Comparison of ENCODE assay signal across 8 cellular contexts in the genomic region with DNA sequence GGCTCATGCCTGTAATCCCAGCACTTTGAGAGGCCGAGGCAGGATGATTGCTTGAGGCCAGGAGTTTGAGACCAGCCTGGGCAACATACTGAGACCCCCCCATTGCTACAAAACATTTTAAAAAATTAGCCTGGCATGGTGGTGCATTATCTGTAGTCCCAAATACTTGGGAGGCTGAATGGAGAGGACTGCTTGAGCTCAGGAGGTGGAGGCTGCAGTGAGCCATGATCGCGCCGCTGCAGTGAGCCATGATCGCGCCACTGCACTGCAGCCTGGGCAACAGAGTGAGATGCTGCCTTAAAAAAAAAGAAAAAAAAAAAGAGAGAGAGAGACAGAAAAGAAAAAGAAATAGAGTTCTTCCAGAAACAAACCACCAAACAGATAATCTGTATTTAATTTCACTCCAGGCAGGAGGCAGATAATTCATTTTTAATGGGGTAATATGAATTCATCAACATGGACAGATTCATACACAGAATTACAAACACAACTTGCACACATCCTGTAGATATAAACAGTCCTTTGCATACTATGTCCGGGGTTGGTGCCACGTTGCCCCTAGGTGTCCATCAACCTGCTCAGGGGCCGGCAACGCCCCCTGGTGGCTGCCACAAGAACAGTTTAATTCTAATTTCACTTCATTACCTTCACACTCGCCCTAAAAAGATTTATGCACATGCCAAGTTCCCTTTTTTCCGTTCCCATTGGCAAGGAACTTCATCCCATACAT. TPM values are rescaled to one million over a fixed set of nuclear protein-coding genes. Genes with fewer than 3 reads are reported as not detected.
DNase-seq lines count a peak whose midpoint lies in the region; ATAC-seq and TF ChIP-seq lines count a peak whose summit lies in the region.

No MANE protein-coding gene starts in this region.

- in situ Hi-C loops in KBM-7 (cut with MboI; ENCODE audit: low pct_unique_long_range_greater_than_20kb, low sequenced_read_pairs) = loop anchor here (25.0 kb wide), 2 partner anchors 247 to 772 kb away; no protein-coding TSS in a partner anchor

- no peak overlapping the region for H3K9ac ChIP-seq in smooth muscle cell (ENCODE audit: low read depth)

- no peaks in the 10 kb centered on the region for H4K20me1 ChIP-seq in smooth muscle cell (ENCODE audit: low read depth)

- H3K36me3 Mint-ChIP-seq in activated naive CD4-positive, alpha-beta T cell treated with anti-CD3 and anti-CD28 coated beads, Interleukin-2, amount 10 ng/mL, durations not matched to agents 7 days and 5 days = no peaks in the 10 kb centered on the region

- intact Hi-C loops in heart right ventricle (cut with DNase I) = loop anchor here in 8 of 10 donors (2.0 to 10.0 kb wide), 6 partner anchors 67 to 749 kb away; partner anchors contain the start of gene LRP6 (in 1 of the 8)

- no peaks in the 10 kb centered on the region for H3K9me3 Mint-ChIP-seq in activated naive CD4-positive, alpha-beta T cell treated with anti-CD3 and anti-CD28 coated beads, Interleukin-2, amount 10 ng/mL, durations not matched to agents 7 days and 5 days

- H3K27ac ChIP-seq in SJSA1 (no peak overlapping the region), heart right ventricle (peak overlapping the region in 2 of 10 donors; percentile 29 to 45), smooth muscle cell (ENCODE audit: low read depth) (no peak overlapping the region)

- no peak overlapping the region for H3K4me3 Mint-ChIP-seq in activated naive CD4-positive, alpha-beta T cell treated with anti-CD3 and anti-CD28 coated beads, Interleukin-2, amount 10 ng/mL, durations not matched to agents 7 days and 5 days

- no peak overlapping the region for H3K4me3 ChIP-seq in SJSA1
- H3K4me3 ChIP-seq in heart right ventricle = no peak overlapping the region
- H3K4me3 ChIP-seq in smooth muscle cell = no peak overlapping the region

- no peaks in the 10 kb centered on the region for H3F3A ChIP-seq in smooth muscle cell (ENCODE audit: low read depth)

- CTCF ChIA-PET in activated naive CD4-positive, alpha-beta T cell treated with anti-CD3 and anti-CD28 coated beads, Interleukin-2, amount 10 ng/mL, durations not matched to agents 7 days and 5 days (lab: Charles Lee) = interaction anchor here (0.6 to 3.5 kb wide), 14 partner anchors 9 to 757 kb away, joined by 3 to 23 read pairs (median 3); partner anchors contain the start of genes BORCS5 and MANSC1

- H3K27ac Mint-ChIP-seq in activated naive CD4-positive, alpha-beta T cell treated with anti-CD3 and anti-CD28 coated beads, Interleukin-2, amount 10 ng/mL, durations not matched to agents 7 days and 5 days = no peak overlapping the region

- no peaks in the 10 kb centered on the region for H3K79me2 ChIP-seq in smooth muscle cell (ENCODE audit: low read depth)

- H3K27me3 ChIP-seq in SJSA1 (replicated peaks) (no peaks in the 10 kb centered on the region), heart right ventricle (no peaks in the 10 kb centered on the region), smooth muscle cell (ENCODE audit: low read depth) (no peaks in the 10 kb centered on the region)

- no peaks in the 10 kb centered on the region for H3K36me3 ChIP-seq in SJSA1
- peaks cover 0 to 26% (median 0%) of the 10 kb centered on the region in 9 donors for H3K36me3 ChIP-seq in heart right ventricle
- no peaks in the 10 kb centered on the region for H3K36me3 ChIP-seq in smooth muscle cell (ENCODE audit: low read depth)

- peak; percentile 21 to 65 (median 54) for ATAC-seq in heart right ventricle
- ATAC-seq in HG03457 (IDR thresholded peaks at IDR 0.05; ENCODE audit: unreplicated experiment) = no peak

- H2AFZ ChIP-seq in smooth muscle cell (ENCODE audit: low read depth) = no peak overlapping the region

- WGBS in heart right ventricle, 2 donors = 43 to 47% methylated on average over 12 of the region's 12 CpGs
- WGBS in smooth muscle cell (ENCODE audit: low lambda C conversion rate) = 52% methylated on average over 12 of the region's 12 CpGs

- no peaks in the 10 kb centered on the region for H3K9me3 ChIP-seq in SJSA1 (replicated peaks)
- H3K9me3 ChIP-seq in heart right ventricle = no peaks in the 10 kb centered on the region
- H3K9me3 ChIP-seq in smooth muscle cell (replicated peaks; ENCODE audit: low read depth) = no peaks in the 10 kb centered on the region

- no peak overlapping the region for H3K4me2 ChIP-seq in smooth muscle cell

- peaks cover 31% of the 10 kb centered on the region for H3K4me1 Mint-ChIP-seq in activated naive CD4-positive, alpha-beta T cell treated with anti-CD3 and anti-CD28 coated beads, Interleukin-2, amount 10 ng/mL, durations not matched to agents 7 days and 5 days

- H3K4me1 ChIP-seq in SJSA1 (replicated peaks) (peaks cover 14% of the 10 kb centered on the region), heart right ventricle (peaks cover 0 to 30% (median 19%) of the 10 kb centered on the region in 9 donors), smooth muscle cell (ENCODE audit: low read depth) (peaks cover 5% of the 10 kb centered on the region)

- DNase-seq in NK-92 treated with Interleukin-12 subunit alpha and Interleukin-12 subunit beta, amount 100 ng/mL, for 24 hours (lab: John Stamatoyannopoulos, UW) = peak; percentile 18
- DNase-seq in NK-92 (lab: John Stamatoyannopoulos, UW; ENCODE audit: unreplicated experiment) (no peak), KBM-7 (peak; percentile 75), SJSA1 (ENCODE audit: low read depth in 1 of 2, low spot score in 2 of 2) (peak; percentile 30 to 63), heart right ventricle (peak; percentile 32 to 51), smooth muscle cell (lab: John Stamatoyannopoulos, UW; ENCODE audit: unreplicated experiment) (no peak)
- DNase-seq in activated naive CD4-positive, alpha-beta T cell treated with anti-CD3 and anti-CD28 coated beads, Interleukin-2, amount 10 ng/mL, durations not matched to agents 7 days and 5 days = peak; percentile 70

- TF ChIP-seq CTCF in heart right ventricle (IDR thresholded peaks at IDR 0.05) = peak; percentile 80 to 90 (median 86)
- peak; percentile 79 for TF ChIP-seq CTCF in smooth muscle cell (IDR thresholded peaks at IDR 0.05; ENCODE audit: borderline replicate concordance, insufficient read depth, poor library complexity, severe bottlenecking)

- H3K27me3 Mint-ChIP-seq in activated naive CD4-positive, alpha-beta T cell treated with anti-CD3 and anti-CD28 coated beads, Interleukin-2, amount 10 ng/mL, durations not matched to agents 7 days and 5 days = peaks cover 21% of the 10 kb centered on the region

RNA-seq across cellular contexts. Expression of gene MANSC1, which starts 15.9 kb away (rescaled TPM):
- 0.22 and 1.5 TPM in 2 replicates for total RNA-seq in SJSA1 (2014; rRNA removed; shearing (Covaris generic))
- total RNA-seq in heart right ventricle = 10 to 100 TPM in 7 of 10 donors, 1 to 10 TPM in 3; 8.9 to 13.3 (median 10.9) TPM
- 1 to 10 TPM; 4.7 to 9.1 TPM for polyA plus RNA-seq in heart right ventricle
- total RNA-seq in smooth muscle cell = 0.58 and 5.1 TPM in 2 replicates
- 0.09 and 0.82 TPM in 2 replicates for polyA plus RNA-seq in smooth muscle cell

RNA-seq across cellular contexts. Expression of gene BORCS5, which starts 22.7 kb away (rescaled TPM):
- 6.1 and 15.2 TPM in 2 replicates for total RNA-seq in SJSA1 (2014; rRNA removed; shearing (Covaris generic))
- total RNA-seq in heart right ventricle = 10 to 100 TPM in 8 of 10 donors, 1 to 10 TPM in 2; 7.5 to 15.4 (median 11.9) TPM
- 1 to 10 TPM; 2.5 to 8.3 TPM for polyA plus RNA-seq in heart right ventricle
- 11.2 and 29.8 TPM in 2 replicates for total RNA-seq in smooth muscle cell
- polyA plus RNA-seq in smooth muscle cell = 8.0 and 11.7 TPM in 2 replicates

Comparison
In these comparisons a context has a peak if more than half of its experiments do, and no peak if none do; other contexts are left out.
1. DNase-seq: peak in NK-92 treated with Interleukin-12 subunit alpha and Interleukin-12 subunit beta, amount 100 ng/mL, for 24 hours (single experiment), KBM-7 (single experiment), SJSA1 (2 of 2), activated naive CD4-positive, alpha-beta T cell treated with anti-CD3 and anti-CD28 coated beads, Interleukin-2, amount 10 ng/mL, durations not matched to agents 7 days and 5 days (single experiment) and heart right ventricle (2 of 2); none in NK-92 (single experiment) and smooth muscle cell (single experiment).